In the genomic region with DNA sequence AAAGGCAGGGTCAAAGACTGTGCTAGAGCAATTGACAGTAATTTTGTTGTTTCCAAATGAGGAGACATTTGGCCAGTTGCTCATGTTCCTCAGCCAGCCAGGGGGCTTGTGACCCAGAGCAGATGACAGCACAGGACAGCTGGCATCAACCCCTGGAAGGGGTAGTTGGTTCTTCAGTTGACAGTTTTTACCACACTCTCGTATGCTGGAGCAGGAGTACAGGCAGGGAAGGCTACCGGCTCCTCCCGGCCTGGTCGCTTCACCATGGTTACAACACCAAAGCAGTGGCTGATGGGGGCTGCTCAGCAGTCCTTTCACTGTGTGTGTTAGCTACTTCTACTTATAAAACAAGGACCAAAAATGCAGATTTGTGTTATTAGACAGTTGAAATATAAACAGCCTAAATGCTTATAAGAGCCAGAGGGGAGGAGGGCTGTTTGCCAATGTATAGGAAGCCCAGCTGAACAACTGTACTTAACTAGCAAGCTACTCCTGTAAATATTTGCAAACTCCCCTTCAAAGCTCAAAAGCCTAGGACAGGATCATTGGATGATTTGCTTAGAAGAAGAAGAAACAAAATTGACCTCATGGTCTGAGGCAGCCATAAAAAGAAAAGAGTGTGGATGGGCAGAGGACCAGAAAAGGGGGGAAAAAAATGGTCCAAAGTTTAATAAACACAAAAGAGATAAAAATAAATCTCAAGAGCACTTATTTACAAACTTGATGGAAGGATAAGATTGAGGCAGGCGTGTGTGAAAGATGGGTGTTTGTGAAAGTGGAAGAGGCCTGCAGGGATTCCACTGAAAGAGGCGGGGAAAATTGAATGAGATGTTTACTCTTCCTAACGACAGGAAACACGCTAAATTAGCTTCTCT, we compare ENCODE assay signal across 1 cellular context.
TF ChIP-seq lines count a peak whose summit lies in the region.

No MANE protein-coding gene starts in this region.

TF ChIP-seq in GM23338, 12 proteins besides CTCF, POLR2A, EP300 and RAD21 (continued from another document):
- TF ChIP-seq, protein P1, sequence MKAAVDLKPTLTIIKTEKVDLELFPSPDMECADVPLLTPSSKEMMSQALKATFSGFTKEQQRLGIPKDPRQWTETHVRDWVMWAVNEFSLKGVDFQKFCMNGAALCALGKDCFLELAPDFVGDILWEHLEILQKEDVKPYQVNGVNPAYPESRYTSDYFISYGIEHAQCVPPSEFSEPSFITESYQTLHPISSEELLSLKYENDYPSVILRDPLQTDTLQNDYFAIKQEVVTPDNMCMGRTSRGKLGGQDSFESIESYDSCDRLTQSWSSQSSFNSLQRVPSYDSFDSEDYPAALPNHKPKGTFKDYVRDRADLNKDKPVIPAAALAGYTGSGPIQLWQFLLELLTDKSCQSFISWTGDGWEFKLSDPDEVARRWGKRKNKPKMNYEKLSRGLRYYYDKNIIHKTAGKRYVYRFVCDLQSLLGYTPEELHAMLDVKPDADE (IDR thresholded peaks at IDR 0.05), result no peak
- TF ChIP-seq NANOG (IDR thresholded peaks at IDR 0.05; ENCODE audit: borderline replicate concordance) (no peak), EZH2phosphoT487 (IDR thresholded peaks at IDR 0.05; ENCODE audit: unreplicated experiment) (no peak)
- TF ChIP-seq, protein P2, sequence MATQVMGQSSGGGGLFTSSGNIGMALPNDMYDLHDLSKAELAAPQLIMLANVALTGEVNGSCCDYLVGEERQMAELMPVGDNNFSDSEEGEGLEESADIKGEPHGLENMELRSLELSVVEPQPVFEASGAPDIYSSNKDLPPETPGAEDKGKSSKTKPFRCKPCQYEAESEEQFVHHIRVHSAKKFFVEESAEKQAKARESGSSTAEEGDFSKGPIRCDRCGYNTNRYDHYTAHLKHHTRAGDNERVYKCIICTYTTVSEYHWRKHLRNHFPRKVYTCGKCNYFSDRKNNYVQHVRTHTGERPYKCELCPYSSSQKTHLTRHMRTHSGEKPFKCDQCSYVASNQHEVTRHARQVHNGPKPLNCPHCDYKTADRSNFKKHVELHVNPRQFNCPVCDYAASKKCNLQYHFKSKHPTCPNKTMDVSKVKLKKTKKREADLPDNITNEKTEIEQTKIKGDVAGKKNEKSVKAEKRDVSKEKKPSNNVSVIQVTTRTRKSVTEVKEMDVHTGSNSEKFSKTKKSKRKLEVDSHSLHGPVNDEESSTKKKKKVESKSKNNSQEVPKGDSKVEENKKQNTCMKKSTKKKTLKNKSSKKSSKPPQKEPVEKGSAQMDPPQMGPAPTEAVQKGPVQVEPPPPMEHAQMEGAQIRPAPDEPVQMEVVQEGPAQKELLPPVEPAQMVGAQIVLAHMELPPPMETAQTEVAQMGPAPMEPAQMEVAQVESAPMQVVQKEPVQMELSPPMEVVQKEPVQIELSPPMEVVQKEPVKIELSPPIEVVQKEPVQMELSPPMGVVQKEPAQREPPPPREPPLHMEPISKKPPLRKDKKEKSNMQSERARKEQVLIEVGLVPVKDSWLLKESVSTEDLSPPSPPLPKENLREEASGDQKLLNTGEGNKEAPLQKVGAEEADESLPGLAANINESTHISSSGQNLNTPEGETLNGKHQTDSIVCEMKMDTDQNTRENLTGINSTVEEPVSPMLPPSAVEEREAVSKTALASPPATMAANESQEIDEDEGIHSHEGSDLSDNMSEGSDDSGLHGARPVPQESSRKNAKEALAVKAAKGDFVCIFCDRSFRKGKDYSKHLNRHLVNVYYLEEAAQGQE (IDR thresholded peaks at IDR 0.05; ENCODE audit: unreplicated experiment), result no peak
